Comparison of ENCODE assay signal across 8 cellular contexts in the genomic region with DNA sequence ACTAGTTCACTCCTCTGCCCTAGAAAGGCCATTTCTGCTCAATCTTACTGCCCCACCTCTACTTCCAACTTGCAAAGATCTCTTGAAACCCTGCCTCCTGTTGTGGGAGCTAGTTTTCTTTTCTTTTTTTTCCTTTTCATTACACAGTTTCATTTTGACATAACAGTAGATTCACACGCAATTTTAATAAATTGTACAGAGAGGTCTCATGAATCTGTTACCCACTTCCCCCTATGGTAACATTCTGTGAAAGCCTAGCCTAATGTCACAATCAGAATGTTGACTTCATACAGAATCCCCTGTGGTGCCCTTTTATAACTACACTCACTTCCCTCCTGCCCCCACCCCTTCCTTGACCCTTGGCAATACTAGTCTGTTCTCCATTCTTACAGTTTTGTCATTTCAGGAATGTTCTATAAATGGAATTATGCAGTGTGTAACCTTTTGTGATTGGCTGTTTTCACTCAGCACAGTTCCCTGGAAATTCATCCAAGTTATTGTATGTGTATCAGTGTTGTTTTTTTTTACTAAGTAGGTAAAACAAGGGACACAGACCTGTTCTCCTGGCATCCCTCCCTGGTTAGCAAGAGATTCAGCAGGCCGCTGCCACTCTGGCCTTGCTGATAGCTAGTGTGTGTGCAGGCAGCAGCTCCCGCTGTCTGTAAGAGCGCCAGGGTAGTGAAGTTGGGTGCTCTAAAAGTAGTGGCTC. TPM values are rescaled to one million over a fixed set of nuclear protein-coding genes. Genes with fewer than 3 reads are reported as not detected.
DNase-seq lines count a peak whose midpoint lies in the region; ATAC-seq and TF ChIP-seq lines count a peak whose summit lies in the region.

No MANE protein-coding gene starts in this region.

- H3K27me3 Mint-ChIP-seq in CD8-positive, alpha-beta memory T cell: peaks cover 4 to 28% of the 10 kb centered on the region in 2 donors

- POLR2A ChIA-PET in RWPE1 (lab: Yijun Ruan, JAX; ENCODE audit: low non-redundant PET): no interaction called here
- POLR2A ChIA-PET in CD8-positive, alpha-beta memory T cell (lab: Charles Lee): no interaction called here

- DNase-seq in RWPE1 (ENCODE audit: low spot score) (no peak), foreskin fibroblast (peak; percentile 82 to 91), activated gamma-delta T cell treated with Interleukin-2 at 50 U/mL for 16 hours (no peak), COR-L47 (lab: John Stamatoyannopoulos, UW) (no peak)
- no peak for DNase-seq in CD8-positive, alpha-beta memory T cell

- H3K9me3 Mint-ChIP-seq in CD8-positive, alpha-beta memory T cell: no peaks in the 10 kb centered on the region

- H3K4me3 ChIP-seq in foreskin fibroblast (ENCODE audit: low read depth in 1 of 2, low read length in 2 of 2) (no peak overlapping the region), skeletal muscle tissue (ENCODE audit: low read length in 3 of 3) (no peak overlapping the region)
- H3K4me3 ChIP-seq in CD8-positive, alpha-beta memory T cell (ENCODE audit: low read length): no peak overlapping the region

- peak overlapping the region; percentile 39 for H3K27ac ChIP-seq in RWPE1
- H3K27ac ChIP-seq in skeletal muscle tissue (ENCODE audit: low read depth, low read length): peak overlapping the region; percentile 61
- no peak overlapping the region for H3K27ac ChIP-seq in CD8-positive, alpha-beta memory T cell (ENCODE audit: low read depth, low read length)

- peak; percentile 53 for ATAC-seq in GM18498 (IDR thresholded peaks at IDR 0.05; ENCODE audit: unreplicated experiment)
- no peak for ATAC-seq in HG02885 (IDR thresholded peaks at IDR 0.05; ENCODE audit: poor library complexity, unreplicated experiment)

- no peaks in the 10 kb centered on the region for H3K36me3 Mint-ChIP-seq in CD8-positive, alpha-beta memory T cell

- CTCF ChIA-PET in RWPE1 (lab: Yijun Ruan, JAX): interaction anchor here (0.6 to 1.3 kb wide), 5 partner anchors 9 to 255 kb away, joined by 3 to 5 read pairs (median 4); no protein-coding TSS in a partner anchor
- CTCF ChIA-PET in CD8-positive, alpha-beta memory T cell (lab: Charles Lee): interaction anchor here (0.7 to 1.1 kb wide), 2 partner anchors 13 to 211 kb away, joined by 3 read pairs; no protein-coding TSS in a partner anchor

- peak overlapping the region in 2 of 8 donors; percentile 6 to 43 for H3K27ac Mint-ChIP-seq in CD8-positive, alpha-beta memory T cell

- H3K9me3 ChIP-seq in skeletal muscle tissue (ENCODE audit: control insufficient read depth in 3 of 3, low read length in 3 of 3): no peaks in the 10 kb centered on the region
- H3K9me3 ChIP-seq in CD8-positive, alpha-beta memory T cell (ENCODE audit: low read length): no peaks in the 10 kb centered on the region

- no peak overlapping the region for H3K4me3 Mint-ChIP-seq in CD8-positive, alpha-beta memory T cell

- peak overlapping the region in 2 of 3 donors; percentile 8 to 51 for H3K9ac ChIP-seq in skeletal muscle tissue (ENCODE audit: low read depth in 1 of 3, low read length in 3 of 3)

- peaks cover 54 to 60% (median 59%) of the 10 kb centered on the region in 3 donors for H3K4me1 ChIP-seq in skeletal muscle tissue (ENCODE audit: control insufficient read depth in 3 of 3, insufficient read depth in 3 of 3, low read length in 3 of 3)
- no peaks in the 10 kb centered on the region for H3K4me1 ChIP-seq in CD8-positive, alpha-beta memory T cell (ENCODE audit: insufficient read depth, low read length)

- no peaks in the 10 kb centered on the region for H3K36me3 ChIP-seq in skeletal muscle tissue (ENCODE audit: control insufficient read depth in 3 of 3, insufficient read depth in 3 of 3, low read length in 3 of 3)
- H3K36me3 ChIP-seq in CD8-positive, alpha-beta memory T cell (ENCODE audit: insufficient read depth, low read length): no peaks in the 10 kb centered on the region

- TF ChIP-seq CTCF in RWPE1 (conservative IDR thresholded peaks at IDR 0.05; ENCODE audit: low read depth): no peak
- TF ChIP-seq CTCF in foreskin fibroblast (IDR thresholded peaks at IDR 0.05; ENCODE audit: low read depth, low read length): no peak

- H3K4me1 Mint-ChIP-seq in CD8-positive, alpha-beta memory T cell: no peaks in the 10 kb centered on the region

- H3K27me3 ChIP-seq in skeletal muscle tissue (ENCODE audit: control insufficient read depth in 3 of 3, insufficient read depth in 3 of 3, low read length in 3 of 3): no peaks in the 10 kb centered on the region
- no peaks in the 10 kb centered on the region for H3K27me3 ChIP-seq in CD8-positive, alpha-beta memory T cell (ENCODE audit: insufficient read depth, low read length, poor library complexity, severe bottlenecking)

RNA-seq across cellular contexts. Expression of gene CHST3, which starts 21.5 kb away (rescaled TPM):
- total RNA-seq in skeletal muscle tissue: 15.7 TPM
- total RNA-seq in CD8-positive, alpha-beta memory T cell: under 1 TPM; 0.07 TPM
- not detected for polyA plus RNA-seq in CD8-positive, alpha-beta memory T cell

Comparison
In these comparisons a context has a peak if more than half of its experiments do, and no peak if none do; other contexts are left out.
1. DNase-seq: peak in foreskin fibroblast (2 of 2); none in RWPE1 (single experiment), CD8-positive, alpha-beta memory T cell (0 of 5), activated gamma-delta T cell treated with Interleukin-2 at 50 U/mL for 16 hours (single experiment) and COR-L47 (single experiment).
2. RNA of gene CHST3, which starts 21.5 kb away (total RNA-seq): 15.7 TPM in skeletal muscle tissue (single experiment); 0.07 TPM in CD8-positive, alpha-beta memory T cell; every median in the first group is over 10 times any median in the second.